Comparison of ENCODE assay signal across 8 cellular contexts in genomic region chr15:88897456-88898194, GRCh38. TPM values are rescaled to one million over a fixed set of nuclear protein-coding genes. Genes with fewer than 3 reads are reported as not detected.
A peak's percentile ranks its signal among the peaks of the same experiment; 100 is the strongest.
DNase-seq lines count a peak whose midpoint lies in the region; ATAC-seq and TF ChIP-seq lines count a peak whose summit lies in the region.

No MANE protein-coding gene starts in this region.

- no peak for TF ChIP-seq POLR2A in vagina (IDR thresholded peaks at IDR 0.05)

- peak; percentile 90 for ATAC-seq in SK-N-SH treated with all-trans-retinoic acid at 6 μM for 48 hours
- peak; percentile 94 for ATAC-seq in Right ventricle myocardium superior (ENCODE audit: poor library complexity)

- H3K9ac ChIP-seq in rectal smooth muscle tissue (ENCODE audit: low read length), result no peak overlapping the region

- peak overlapping the region; percentile 25 for H3K27ac ChIP-seq in rectal smooth muscle tissue (ENCODE audit: low read depth, low read length)
- H3K27ac ChIP-seq in vagina, result peak overlapping the region; percentile 73

- H3K4me3 ChIP-seq in rectal smooth muscle tissue (ENCODE audit: low read length), result no peak overlapping the region
- H3K4me3 ChIP-seq in vagina, result no peak overlapping the region

- DNase-seq in ELR (ENCODE audit: low read depth) (peak; percentile 85), HT-29 (ENCODE audit: low spot score) (peak; percentile 87), Right ventricle myocardium superior (peak; percentile 93), vagina (ENCODE audit: extremely low spot score in 2 of 2) (no peak), GM13976 (ENCODE audit: low spot score) (no peak)

- H3K36me3 ChIP-seq in rectal smooth muscle tissue (ENCODE audit: control insufficient read depth, insufficient read depth, low read length) (no peaks in the 10 kb centered on the region), vagina (peaks cover 0 to 9% of the 10 kb centered on the region in 2 donors)

- no peaks in the 10 kb centered on the region for H3K9me3 Mint-ChIP-seq in activated naive CD4-positive, alpha-beta T cell treated with anti-CD3 and anti-CD28 coated beads, Interleukin-2, amount 50 U/mL, for 24 hours

- peak overlapping the region; percentile 41 for H3K27ac Mint-ChIP-seq in activated naive CD4-positive, alpha-beta T cell treated with anti-CD3 and anti-CD28 coated beads, Interleukin-2, amount 50 U/mL, for 24 hours

- intact Hi-C loops in Right ventricle myocardium superior (cut with DNase I), result no loop called here
- intact Hi-C loops in vagina (cut with DNase I), result no loop called here

- H3K27me3 Mint-ChIP-seq in activated naive CD4-positive, alpha-beta T cell treated with anti-CD3 and anti-CD28 coated beads, Interleukin-2, amount 50 U/mL, for 24 hours, result no peaks in the 10 kb centered on the region

- in situ Hi-C loops in GM13976 (cut with MboI; ENCODE audit: low sequenced_read_pairs, unreplicated experiment), result no loop called here

- peaks cover 3% of the 10 kb centered on the region for H3K36me3 Mint-ChIP-seq in activated naive CD4-positive, alpha-beta T cell treated with anti-CD3 and anti-CD28 coated beads, Interleukin-2, amount 50 U/mL, for 24 hours

- H3K9me3 ChIP-seq in vagina, result no peaks in the 10 kb centered on the region

- peaks cover 47% of the 10 kb centered on the region for H3K4me1 Mint-ChIP-seq in activated naive CD4-positive, alpha-beta T cell treated with anti-CD3 and anti-CD28 coated beads, Interleukin-2, amount 50 U/mL, for 24 hours

- H3K4me3 Mint-ChIP-seq in activated naive CD4-positive, alpha-beta T cell treated with anti-CD3 and anti-CD28 coated beads, Interleukin-2, amount 50 U/mL, for 24 hours, result peak overlapping the region; percentile 26

- peak; percentile 37 to 69 (median 60) for TF ChIP-seq CTCF in vagina (IDR thresholded peaks at IDR 0.05)
- TF ChIP-seq CTCF in GM13976 (IDR thresholded peaks at IDR 0.05; ENCODE audit: borderline replicate concordance, control extremely low read depth, extremely low read depth, insufficient read depth, missing control alignments), result no peak

- H3K4me1 ChIP-seq in rectal smooth muscle tissue (ENCODE audit: control insufficient read depth, insufficient read depth, low read length) (peaks cover 9% of the 10 kb centered on the region), vagina (peaks cover 59% of the 10 kb centered on the region)

- H3K27me3 ChIP-seq in rectal smooth muscle tissue (ENCODE audit: control insufficient read depth, insufficient read depth, low read length), result peaks cover 11% of the 10 kb centered on the region
- H3K27me3 ChIP-seq in vagina, result no peaks in the 10 kb centered on the region

TF ChIP-seq in SK-N-SH treated with all-trans-retinoic acid at 6 μM for 48 hours, 23 proteins besides CTCF, POLR2A, EP300 and RAD21:
- TF ChIP-seq OSR1 (CRISPR knock-in tag; IDR thresholded peaks at IDR 0.05) (no peak), ZNF8 (CRISPR knock-in tag; IDR thresholded peaks at IDR 0.05) (no peak), ARNTL (CRISPR knock-in tag; IDR thresholded peaks at IDR 0.05; ENCODE audit: borderline replicate concordance, low read depth) (no peak), ZFP30 (CRISPR knock-in tag; IDR thresholded peaks at IDR 0.05) (no peak), SNAI2 (CRISPR knock-in tag; IDR thresholded peaks at IDR 0.05) (no peak), POU6F1 (CRISPR knock-in tag; IDR thresholded peaks at IDR 0.05; ENCODE audit: borderline replicate concordance, low read depth) (no peak), CREB5 (CRISPR knock-in tag; IDR thresholded peaks at IDR 0.05; ENCODE audit: low read depth) (no peak), ISL1 (CRISPR knock-in tag; IDR thresholded peaks at IDR 0.05) (no peak)
TF ChIP-seq in SK-N-SH treated with all-trans-retinoic acid at 6 μM for 48 hours: peak in this region for 0.

RNA-seq across cellular contexts. Expression of gene HAPLN3, which starts 2.3 kb away (rescaled TPM):
- 1.2 and 2.3 TPM in 2 replicates for total RNA-seq in HT-29 (2014; rRNA removed; shearing (Covaris generic))
- total RNA-seq in Right ventricle myocardium superior, result 2.0 TPM
- total RNA-seq in vagina, result 16.9 TPM

RNA-seq across cellular contexts. Expression of gene MFGE8, which starts 15.6 kb away (rescaled TPM):
- 27.0 and 38.1 TPM in 2 replicates for total RNA-seq in HT-29 (2014; rRNA removed; shearing (Covaris generic))
- 290 TPM for total RNA-seq in Right ventricle myocardium superior
- total RNA-seq in vagina, result 513 TPM

Comparison
In these comparisons a context has a peak if more than half of its experiments do, and no peak if none do; other contexts are left out.
1. DNase-seq: peak in ELR (single experiment), HT-29 (single experiment) and Right ventricle myocardium superior (single experiment); none in vagina (0 of 2) and GM13976 (single experiment).